In the genomic region with DNA sequence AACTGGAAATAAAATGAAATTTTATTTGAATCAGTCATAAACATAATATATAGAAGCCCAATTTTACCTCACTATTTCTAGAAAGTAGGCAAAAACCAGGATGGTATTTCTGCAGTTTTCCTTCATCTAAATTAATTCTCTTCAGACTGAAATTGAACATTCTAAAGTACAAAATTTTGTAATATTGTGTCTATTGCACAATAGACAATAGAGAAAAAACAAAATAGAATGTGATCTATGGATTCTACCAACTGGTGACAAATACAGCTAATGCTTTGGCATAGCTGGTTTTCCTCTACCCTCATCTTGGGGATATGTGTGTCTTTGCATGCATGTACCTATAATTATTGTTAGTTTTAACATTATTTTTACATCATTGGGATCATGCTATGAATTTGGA, we compare ENCODE assay signal across 36 cellular contexts. TPM values are rescaled to one million over a fixed set of nuclear protein-coding genes. Genes with fewer than 3 reads are reported as not detected.
"Had no signal": no experiment of that assay in that cellular context is flagged by ENCODE, and none has a peak within 500 bp of the region (broad histone marks: within the 10 kb centered on the region; RNA-seq: fewer than 3 reads in every experiment).

No MANE protein-coding gene starts in this region.

- H3K4me3 ChIP-seq: MG63 had no signal

- H3K27me3 ChIP-seq: MG63 had no signal

- H3K9me3 ChIP-seq: MG63 had no signal

- DNase-seq: Kasumi-1, MG63, MM.1S, MV-4-11, NCI-H1048, NCI-H1092, NCI-H1092 treated with DMSO at 0.1 percent for 48 hours, NCI-H1105, NCI-H1105 treated with DMSO at 0.1 percent for 48 hours, NCI-H1417, NCI-H1417 treated with DMSO at 0.1 percent for 48 hours, NCI-H1436, NCI-H1436 treated with DMSO at 0.1 percent for 48 hours, NCI-H146, NCI-H1694, NCI-H1694 treated with DMSO at 0.1 percent for 48 hours, NCI-H187, NCI-H187 treated with DMSO at 0.1 percent for 48 hours, NCI-H1930, NCI-H2029, NCI-H2029 treated with DMSO at 0.1 percent for 48 hours, NCI-H2081, NCI-H2081 treated with DMSO at 0.1 percent for 48 hours, NCI-H2107, NCI-H2171, NCI-H2171 treated with DMSO at 0.1 percent for 48 hours, NCI-H2227 treated with DMSO at 0.1 percent for 48 hours, NCI-H226, NCI-H345, NCI-H446, NCI-H446 treated with DMSO at 0.1 percent for 48 hours, NCI-H510A, NCI-H510A treated with DMSO at 0.1 percent for 48 hours, NCI-H524, NCI-H524 treated with DMSO at 0.1 percent for 48 hours had no signal

- H3K36me3 ChIP-seq: MG63 had no signal

RNA-seq across cellular contexts. Expression of a gene that starts 8.5 kb away (rescaled TPM):
- total RNA-seq: MCF 10A had no signal
